25 cellular contexts compared by ENCODE assay signal in the genomic region with DNA sequence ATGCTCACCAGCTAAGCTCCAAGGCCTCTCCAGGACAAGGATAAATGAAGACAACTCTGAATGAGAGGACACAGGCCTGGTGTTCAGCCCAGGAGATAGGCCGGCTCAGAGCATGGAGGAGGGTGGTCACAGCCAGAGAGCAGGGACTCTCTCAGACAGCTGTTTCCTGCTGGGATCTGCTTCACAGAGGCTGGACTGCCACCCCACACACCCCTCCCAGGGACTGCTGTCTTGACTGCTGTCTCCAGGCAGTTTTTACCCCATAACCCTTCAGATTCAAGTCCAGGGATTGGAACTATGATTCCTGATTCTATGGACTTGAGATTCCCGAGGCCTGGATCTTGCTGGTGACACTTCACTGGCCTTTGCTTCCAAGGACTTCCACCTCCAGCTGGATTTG.
"Had no signal": no experiment of that assay in that cellular context is flagged by ENCODE, and none has a peak within 500 bp of the region (broad histone marks: within the 10 kb centered on the region; RNA-seq: fewer than 3 reads in every experiment).

No MANE protein-coding gene starts in this region.

- H3K4me3 ChIP-seq: K562 had no signal

- ATAC-seq: activated CD8-positive, alpha-beta memory T cell treated with anti-CD3 and anti-CD28 coated beads, Interleukin-2, amount 10 ng/mL, durations not matched to agents 7 days and 5 days; K562; Panc1 had no signal

- DNase-seq: activated B cell treated with CpG ODN at 0.5 μM for 24 hours; activated CD4-positive, alpha-beta T cell treated with anti-CD3 and anti-CD28 coated beads for 1 hour; activated CD4-positive, alpha-beta T cell treated with anti-CD3 and anti-CD28 coated beads, Interleukin-2, amount 10 ng/mL, durations not matched to agents 24 days and 14 days; activated CD4-positive, alpha-beta T cell treated with anti-CD3 and anti-CD28 coated beads, Interleukin-2, amount 50 U/mL, for 48 hours; activated CD8-positive, alpha-beta memory T cell treated with anti-CD3 and anti-CD28 coated beads, Interleukin-2, amount 10 ng/mL, durations not matched to agents 7 days and 5 days; activated effector memory CD4-positive, alpha-beta T cell treated with Interleukin-2 at 50 U/mL for 16 hours; activated naive CD4-positive, alpha-beta T cell; activated T-cell treated with anti-CD3 and anti-CD28 coated beads, Interleukin-2, amount 50 U/mL, for 24 hours; aorta; Karpas-422; MM.1S; NCI-H1105; NCI-H1436; NCI-H1694 treated with DMSO at 0.1 percent for 48 hours; NCI-H2029 treated with DMSO at 0.1 percent for 48 hours; NCI-H345; NCI-H510A; NCI-H526 treated with DMSO at 0.1 percent for 48 hours; NCI-H82; OCI-M1; SHP77 treated with DMSO at 0.1 percent for 48 hours; T-helper 9 cell had no signal

- H3K27ac ChIP-seq: RWPE1 had no signal
